ENCODE assay signal across 10 cellular contexts in genomic region chr1:32998009-32998555, GRCh38. TPM values are rescaled to one million over a fixed set of nuclear protein-coding genes. Genes with fewer than 3 reads are reported as not detected.
DNase-seq lines count a peak whose midpoint lies in the region; ATAC-seq and TF ChIP-seq lines count a peak whose summit lies in the region.
"Had no signal": no experiment of that assay in that cellular context is flagged by ENCODE, and none has a peak within 500 bp of the region (broad histone marks: within the 10 kb centered on the region; RNA-seq: fewer than 3 reads in every experiment).

No MANE protein-coding gene starts in this region.

- CTCF ChIA-PET in Panc1 (lab: Charles Lee) = interaction anchor here (0.6 to 0.8 kb wide), 2 partner anchors 9 to 117 kb away, joined by 3 to 9 read pairs; no protein-coding TSS in a partner anchor

- H3K27me3 ChIP-seq in Panc1 (ENCODE audit: control insufficient read depth, insufficient read depth, low read length) (no peaks in the 10 kb centered on the region), skeletal muscle satellite cell (ENCODE audit: control insufficient read depth, insufficient read depth, low read length) (no peaks in the 10 kb centered on the region), transverse colon (no peaks in the 10 kb centered on the region), WERI-Rb-1 (ENCODE audit: insufficient read depth, low read depth, severe bottlenecking) (no peaks in the 10 kb centered on the region)

- 87% methylated on average over 5 to 7 of the region's 7 CpGs for WGBS in transverse colon (ENCODE audit: low coverage in 1 of 2), 2 donors

- TF ChIP-seq POLR2A in transverse colon (IDR thresholded peaks at IDR 0.05) = no peak

- TF ChIP-seq EP300 in transverse colon (IDR thresholded peaks at IDR 0.05; ENCODE audit: low read depth) = no peak

- H3K36me3 ChIP-seq in Panc1 (ENCODE audit: control insufficient read depth, insufficient read depth, low read length) (no peaks in the 10 kb centered on the region), skeletal muscle satellite cell (ENCODE audit: insufficient read depth, low read length) (no peaks in the 10 kb centered on the region), transverse colon (no peaks in the 10 kb centered on the region), WERI-Rb-1 (no peaks in the 10 kb centered on the region)

- TF ChIP-seq CTCF in Panc1 (IDR thresholded peaks at IDR 0.05) (no peak), fibroblast of pulmonary artery (IDR thresholded peaks at IDR 0.05; ENCODE audit: low read length, missing control alignments) (no peak), transverse colon (IDR thresholded peaks at IDR 0.05) (no peak), WERI-Rb-1 (IDR thresholded peaks at IDR 0.05; ENCODE audit: low read depth, low read length) (no peak)

- peak overlapping the region; percentile 47 for H3K9ac ChIP-seq in skeletal muscle satellite cell (ENCODE audit: low read depth, low read length)

- in situ Hi-C loops in Panc1 (cut with HindIII; ENCODE audit: low pct_unique_long_range_greater_than_20kb, low sequenced_read_pairs) = no loop called here
- in situ Hi-C loops in transverse colon (cut with MboI; ENCODE audit: low pct_ligation_motif_present in 1 of 4, low pct_unique_long_range_greater_than_20kb in 1 of 4, low sequenced_read_pairs in 3 of 4) = no loop called here

- POLR2A ChIA-PET in Panc1 (lab: Charles Lee) = interaction anchor here (0.5 to 0.6 kb wide), 2 partner anchors 24 to 655 kb away, joined by 4 to 9 read pairs; no protein-coding TSS in a partner anchor

- DNase-seq in NCI-H82 (lab: John Stamatoyannopoulos, UW) (peak; percentile 33), NCI-H82 treated with DMSO at 0.1 percent for 48 hours (lab: John Stamatoyannopoulos, UW; ENCODE audit: unreplicated experiment) (no peak), Panc1 (ENCODE audit: low read depth, low spot score) (no peak), fibroblast of pulmonary artery (ENCODE audit: low read depth) (peak; percentile 30), transverse colon (no peak), WERI-Rb-1 (no peak)
- DNase-seq: activated naive CD4-positive, alpha-beta T cell treated with anti-CD3 and anti-CD28 coated beads for 36 hours had no signal

- ATAC-seq in Panc1 (peak; percentile 28; the same call in 1 of the 2 replicates), HG02840 (IDR thresholded peaks at IDR 0.05; ENCODE audit: low FRiP score, unreplicated experiment) (no peak)
- ATAC-seq: A549 had no signal

- H3K4me3 ChIP-seq in Panc1 (ENCODE audit: low read depth in 2 of 2, low read length in 2 of 2) (no peak overlapping the region), fibroblast of pulmonary artery (replicated peaks; ENCODE audit: low read depth, low read length) (no peak overlapping the region), skeletal muscle satellite cell (ENCODE audit: low read length) (no peak overlapping the region), transverse colon (no peak overlapping the region), WERI-Rb-1 (ENCODE audit: low read depth, low read length) (no peak overlapping the region)
- H3K4me3 ChIP-seq: A549 had no signal

- H3K4me2 ChIP-seq in skeletal muscle satellite cell (ENCODE audit: low read length) = peak overlapping the region; percentile 0
- H3K4me2 ChIP-seq: A549 had no signal

- H3K9me3 ChIP-seq in Panc1 (ENCODE audit: control insufficient read depth, insufficient read depth, low read depth, low read length) (no peaks in the 10 kb centered on the region), skeletal muscle satellite cell (replicated peaks; ENCODE audit: low read length) (no peaks in the 10 kb centered on the region), transverse colon (no peaks in the 10 kb centered on the region), WERI-Rb-1 (ENCODE audit: severe bottlenecking) (no peaks in the 10 kb centered on the region)
- H3K9me3 ChIP-seq: A549 had no signal

- intact Hi-C loops in Panc1 (cut with micrococcal nuclease; ENCODE audit: unreplicated experiment) = no loop called here
- intact Hi-C loops in transverse colon (cut with DNase I; ENCODE audit: low total_unique reads) = no loop called here

- BruUV-seq in Panc1 (replicated peaks; lab: Mats Ljungman, UMichigan) = no TSS peak

- H3K4me1 ChIP-seq in Panc1 (ENCODE audit: control insufficient read depth, insufficient read depth, low read length) (peaks cover 6% of the 10 kb centered on the region), skeletal muscle satellite cell (ENCODE audit: control insufficient read depth, insufficient read depth, low read length) (peaks cover 30% of the 10 kb centered on the region), transverse colon (peaks cover 0 to 13% (median 8%) of the 10 kb centered on the region in 4 donors)

- H3K27ac ChIP-seq in Panc1 (ENCODE audit: low read length) = no peak overlapping the region
- H3K27ac ChIP-seq in transverse colon = peak overlapping the region in 2 of 4 donors; percentile 5 to 16
- no peak overlapping the region for H3K27ac ChIP-seq in WERI-Rb-1

RNA-seq across cellular contexts. Expression of gene RNF19B, which starts 33.5 kb away (rescaled TPM):
- total RNA-seq in Panc1 (2021; ENCODE audit: unreplicated experiment) (29.1 TPM), transverse colon (10 to 100 TPM; 22.5 to 83.8 (median 62.0) TPM)
- 20.4 TPM for polyA plus RNA-seq in Panc1 (2012; ENCODE audit: insufficient read length)
- total RNA-seq in skeletal muscle satellite cell (2012; rRNA removed) = 9.0 and 10.4 TPM in 2 replicates

RNA-seq across cellular contexts. Expression of gene AK2, which starts 38.6 kb away (rescaled TPM):
- total RNA-seq in Panc1 (2021; ENCODE audit: unreplicated experiment) (213 TPM), transverse colon (100 to 1,000 TPM; 209 to 296 (median 211) TPM)
- 184 TPM for polyA plus RNA-seq in Panc1 (2012; ENCODE audit: insufficient read length)
- total RNA-seq in skeletal muscle satellite cell (2012; rRNA removed) = 224 and 288 TPM in 2 replicates

Comparison
In these comparisons a context has a peak if more than half of its experiments do, and no peak if none do; other contexts are left out.
1. DNase-seq: peak in NCI-H82 (single experiment) and fibroblast of pulmonary artery (single experiment); none in NCI-H82 treated with DMSO at 0.1 percent for 48 hours (single experiment), Panc1 (single experiment), transverse colon (single experiment) and WERI-Rb-1 (single experiment).